ENCODE assay signal across 12 cellular contexts in genomic region chr5:97629281-97629680, GRCh38.
DNase-seq lines count a peak whose midpoint lies in the region; ATAC-seq, FAIRE-seq and TF ChIP-seq lines count a peak whose summit lies in the region.
"Had no signal": no experiment of that assay in that cellular context is flagged by ENCODE, and none has a peak within 500 bp of the region (broad histone marks: within the 10 kb centered on the region; RNA-seq: fewer than 3 reads in every experiment).

No MANE protein-coding gene starts in this region.

- FAIRE-seq in HTR-8/SVneo (lab: Jason Lieb, UNC): no peak

- H3K27ac ChIP-seq in coronary artery (peak overlapping the region in 1 of 2 donors; percentile 26), right lobe of liver (no peak overlapping the region)

- no peak overlapping the region for H3K27ac Mint-ChIP-seq in activated naive CD4-positive, alpha-beta T cell treated with anti-CD3 and anti-CD28 coated beads for 36 hours
- no peak overlapping the region for H3K27ac Mint-ChIP-seq in chondrocyte (ENCODE audit: unreplicated experiment)

- no peaks in the 10 kb centered on the region for H3K36me3 Mint-ChIP-seq in activated naive CD4-positive, alpha-beta T cell treated with anti-CD3 and anti-CD28 coated beads for 36 hours (ENCODE audit: low read depth)
- H3K36me3 Mint-ChIP-seq in chondrocyte (ENCODE audit: low read depth): no peaks in the 10 kb centered on the region

- ATAC-seq in right lobe of liver: no peak

- peaks cover 4% of the 10 kb centered on the region for H3K9me3 Mint-ChIP-seq in activated naive CD4-positive, alpha-beta T cell treated with anti-CD3 and anti-CD28 coated beads for 36 hours
- no peaks in the 10 kb centered on the region for H3K9me3 Mint-ChIP-seq in chondrocyte (ENCODE audit: low read depth)

- H3K36me3 ChIP-seq in right lobe of liver: no peaks in the 10 kb centered on the region

- no peaks in the 10 kb centered on the region for H3K9me3 ChIP-seq in right lobe of liver

- H3K4me3 Mint-ChIP-seq in activated naive CD4-positive, alpha-beta T cell treated with anti-CD3 and anti-CD28 coated beads for 36 hours: no peak overlapping the region
- no peak overlapping the region for H3K4me3 Mint-ChIP-seq in chondrocyte (ENCODE audit: unreplicated experiment)

- intact Hi-C loops in activated naive CD4-positive, alpha-beta T cell treated with anti-CD3 and anti-CD28 coated beads for 36 hours (cut with micrococcal nuclease): no loop called here
- intact Hi-C loops in right lobe of liver (cut with DNase I): no loop called here

- H3K4me3 ChIP-seq in coronary artery (peak overlapping the region; percentile 15), right lobe of liver (no peak overlapping the region)

- H3K4me1 ChIP-seq in right lobe of liver: no peaks in the 10 kb centered on the region

- TF ChIP-seq CTCF in coronary artery (IDR thresholded peaks at IDR 0.05): no peak
- no peak for TF ChIP-seq CTCF in right lobe of liver (IDR thresholded peaks at IDR 0.05)
- TF ChIP-seq CTCF in chondrocyte (IDR thresholded peaks at IDR 0.05): no peak

- CTCF ChIA-PET in activated naive CD4-positive, alpha-beta T cell treated with anti-CD3 and anti-CD28 coated beads for 36 hours (lab: Charles Lee): no interaction called here

- DNase-seq in HTR-8/SVneo (ENCODE audit: insufficient read length, low spot score) (peak; percentile 28), coronary artery (ENCODE audit: low spot score) (peak; percentile 72), islet precursor cell (peak; percentile 47), stromal cell of bone marrow (ENCODE audit: low read depth) (peak; percentile 94), globus pallidus (ENCODE audit: low spot score) (no peak), right lobe of liver (no peak), chondrocyte (ENCODE audit: low spot score) (no peak)
- DNase-seq in activated naive CD4-positive, alpha-beta T cell treated with anti-CD3 and anti-CD28 coated beads for 36 hours: no peak
- DNase-seq: central memory CD4-positive, alpha-beta T cell; KBM-7; NCI-H526 treated with DMSO at 0.1 percent for 48 hours; T-helper 2 cell had no signal

- no peaks in the 10 kb centered on the region for H3K27me3 ChIP-seq in right lobe of liver

- WGBS in right lobe of liver (ENCODE audit: insufficient coverage, low coverage, low lambda C conversion rate, missing lambda C conversion rate): 66% methylated on average over 4 of the region's 4 CpGs

- TF ChIP-seq POLR2A in right lobe of liver (IDR thresholded peaks at IDR 0.05): no peak

- no peaks in the 10 kb centered on the region for H3K27me3 Mint-ChIP-seq in activated naive CD4-positive, alpha-beta T cell treated with anti-CD3 and anti-CD28 coated beads for 36 hours (ENCODE audit: low read depth)
- no peaks in the 10 kb centered on the region for H3K27me3 Mint-ChIP-seq in chondrocyte (ENCODE audit: low read depth)

- H3K4me1 Mint-ChIP-seq in activated naive CD4-positive, alpha-beta T cell treated with anti-CD3 and anti-CD28 coated beads for 36 hours (ENCODE audit: low read depth): no peaks in the 10 kb centered on the region
- peaks cover 21% of the 10 kb centered on the region for H3K4me1 Mint-ChIP-seq in chondrocyte (ENCODE audit: low read depth)

Comparison
In these comparisons a context has a peak if more than half of its experiments do, and no peak if none do; other contexts are left out.
1. DNase-seq: peak in HTR-8/SVneo (single experiment), coronary artery (single experiment), islet precursor cell (single experiment) and stromal cell of bone marrow (single experiment); none in activated naive CD4-positive, alpha-beta T cell treated with anti-CD3 and anti-CD28 coated beads for 36 hours (single experiment), globus pallidus (single experiment), right lobe of liver (0 of 3) and chondrocyte (single experiment).